Comparison of ENCODE assay signal across 15 cellular contexts in the genomic region with DNA sequence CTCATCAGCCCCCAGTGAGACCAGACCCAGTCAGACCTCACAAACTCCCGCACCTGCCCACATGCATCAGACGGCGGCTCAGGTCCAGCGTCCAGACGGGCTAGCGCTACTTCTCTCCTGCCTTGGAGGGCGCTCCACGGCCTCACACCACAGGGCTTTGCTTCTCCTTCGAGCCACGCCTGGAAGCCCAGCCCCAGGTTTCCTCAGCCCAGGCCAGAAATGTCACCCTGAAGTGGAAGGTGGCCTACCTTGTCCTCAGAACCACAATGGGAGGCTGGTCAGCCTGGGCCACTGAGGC. TPM values are rescaled to one million over a fixed set of nuclear protein-coding genes. Genes with fewer than 3 reads are reported as not detected.
DNase-seq lines count a peak whose midpoint lies in the region; FAIRE-seq and TF ChIP-seq lines count a peak whose summit lies in the region.
"Had no signal": no experiment of that assay in that cellular context is flagged by ENCODE, and none has a peak within 500 bp of the region (broad histone marks: within the 10 kb centered on the region; RNA-seq: fewer than 3 reads in every experiment).

No MANE protein-coding gene starts in this region.

- H3K36me3 ChIP-seq in left ventricle myocardium inferior (peaks cover 5% of the 10 kb centered on the region), esophagus muscularis mucosa (peaks cover 0 to 9% (median 3%) of the 10 kb centered on the region in 4 donors), trophoblast cell (ENCODE audit: control insufficient read depth in 1 of 2, insufficient read depth in 2 of 2, low read length in 2 of 2) (peaks cover 0 to 7% of the 10 kb centered on the region in 2 experiments), uterus (no peaks in the 10 kb centered on the region)
- H3K36me3 ChIP-seq: adrenal gland had no signal

- peaks cover 15% of the 10 kb centered on the region for H3K79me2 ChIP-seq in trophoblast cell (ENCODE audit: control insufficient read depth, insufficient read depth, low read length, poor library complexity)

- H2BK12ac ChIP-seq in trophoblast cell (ENCODE audit: low read length): peak overlapping the region; percentile 9

- no peaks in the 10 kb centered on the region for H3K27me3 ChIP-seq in left ventricle myocardium inferior (ENCODE audit: low read depth)
- no peaks in the 10 kb centered on the region for H3K27me3 ChIP-seq in esophagus muscularis mucosa
- no peaks in the 10 kb centered on the region for H3K27me3 ChIP-seq in trophoblast cell (ENCODE audit: insufficient read depth, low read length)
- H3K27me3 ChIP-seq in uterus: no peaks in the 10 kb centered on the region
- H3K27me3 ChIP-seq: adrenal gland had no signal

- H3K4ac ChIP-seq in trophoblast cell (ENCODE audit: low read depth, low read length): peak overlapping the region; percentile 5

- H3K4me3 ChIP-seq in left ventricle myocardium inferior (peak overlapping the region; percentile 95), esophagus muscularis mucosa (peak overlapping the region; percentile 75 to 92 (median 82)), trophoblast cell (ENCODE audit: low read depth, low read length) (no peak overlapping the region), uterus (no peak overlapping the region)

- H3K4me1 ChIP-seq in left ventricle myocardium inferior (peaks cover 83% of the 10 kb centered on the region), esophagus muscularis mucosa (peaks cover 74 to 84% (median 82%) of the 10 kb centered on the region in 4 donors), trophoblast cell (ENCODE audit: control insufficient read depth in 1 of 2, insufficient read depth in 2 of 2, low read length in 2 of 2) (peaks cover 31% of the 10 kb centered on the region in 2 experiments), uterus (peaks cover 0 to 44% of the 10 kb centered on the region in 2 donors)

- no peaks in the 10 kb centered on the region for H3K9me3 ChIP-seq in left ventricle myocardium inferior (replicated peaks)
- no peaks in the 10 kb centered on the region for H3K9me3 ChIP-seq in esophagus muscularis mucosa
- H3K9me3 ChIP-seq in trophoblast cell (ENCODE audit: insufficient read depth, low read depth, low read length): no peaks in the 10 kb centered on the region
- no peaks in the 10 kb centered on the region for H3K9me3 ChIP-seq in uterus
- H3K9me3 ChIP-seq: adrenal gland had no signal

- no peak overlapping the region for H3K9ac ChIP-seq in trophoblast cell (ENCODE audit: low read length)

- H2AK5ac ChIP-seq in trophoblast cell (ENCODE audit: low read length): peak overlapping the region; percentile 27

- no peak overlapping the region for H2BK120ac ChIP-seq in trophoblast cell (ENCODE audit: insufficient read depth, low read length, poor library complexity)

- DNase-seq in left ventricle myocardium inferior (no peak), cardiac septum (ENCODE audit: low spot score) (no peak), esophagus muscularis mucosa (ENCODE audit: extremely low spot score) (no peak), trophoblast cell (no peak), uterus (no peak), GM10248 (ENCODE audit: extremely low spot score) (no peak), H54 (ENCODE audit: insufficient read length, low spot score) (no peak)
- DNase-seq in NK-92 treated with Interleukin-12 subunit alpha and Interleukin-12 subunit beta, amount 100 ng/mL, for 24 hours (lab: John Stamatoyannopoulos, UW): no peak
- DNase-seq: foreskin melanocyte, KG1, NCI-H1048, NCI-H748 treated with DMSO at 0.1 percent for 48 hours, small intestine had no signal

- no peak overlapping the region for H4K8ac ChIP-seq in trophoblast cell (ENCODE audit: low read depth, low read length)

- no peak overlapping the region for H2BK5ac ChIP-seq in trophoblast cell (ENCODE audit: low read depth, low read length, poor library complexity)

- no peak for TF ChIP-seq EP300 in esophagus muscularis mucosa (IDR thresholded peaks at IDR 0.05)

- intact Hi-C loops in left ventricle myocardium inferior (cut with micrococcal nuclease) (no loop called here), cardiac septum (cut with DNase I) (loop anchor here (5.0 kb wide), 1 partner anchor 40 kb away; no protein-coding TSS in a partner anchor), esophagus muscularis mucosa (cut with DNase I) (no loop called here), uterus (cut with DNase I; ENCODE audit: low total_unique reads) (no loop called here)

- peaks cover 25% of the 10 kb centered on the region for H3K79me1 ChIP-seq in trophoblast cell (ENCODE audit: low read length)

- POLR2A ChIA-PET in GM10248 (lab: Yijun Ruan, JAX): no interaction called here

- no peak overlapping the region for H3K4me2 ChIP-seq in trophoblast cell (ENCODE audit: low read length)

- H4K91ac ChIP-seq in trophoblast cell (ENCODE audit: low read depth, low read length): peak overlapping the region; percentile 45

- TF ChIP-seq CTCF in left ventricle myocardium inferior (IDR thresholded peaks at IDR 0.05; ENCODE audit: borderline replicate concordance) (no peak), esophagus muscularis mucosa (IDR thresholded peaks at IDR 0.05) (no peak), uterus (IDR thresholded peaks at IDR 0.05) (no peak), GM10248 (IDR thresholded peaks at IDR 0.05; ENCODE audit: control extremely low read depth, extremely low read depth, low read depth, missing control alignments) (no peak)

- H3K18ac ChIP-seq in trophoblast cell (ENCODE audit: low read length): peak overlapping the region; percentile 64

- no peak overlapping the region for H3K23ac ChIP-seq in trophoblast cell (ENCODE audit: low read length)

- WGBS in esophagus muscularis mucosa: 80% methylated on average over 4 of the region's 10 CpGs
- WGBS in trophoblast cell (ENCODE audit: extremely low coverage, insufficient coverage, insufficient read length): no CpG with 5 or more reads among the region's 10 CpGs

- H4K12ac ChIP-seq in trophoblast cell (ENCODE audit: low read depth, low read length): no peak overlapping the region

- no peak for FAIRE-seq in H54 (lab: Jason Lieb, UNC)
- FAIRE-seq: small intestine, urothelium cell line had no signal

- no peak overlapping the region for H3K14ac ChIP-seq in trophoblast cell (ENCODE audit: low read length)

- no peak overlapping the region for H2AFZ ChIP-seq in trophoblast cell (ENCODE audit: insufficient read depth, low read length, poor library complexity)

- no peak for TF ChIP-seq POLR2A in esophagus muscularis mucosa (IDR thresholded peaks at IDR 0.05; ENCODE audit: low read depth)
- no peak for TF ChIP-seq POLR2A in uterus (IDR thresholded peaks at IDR 0.05)
- TF ChIP-seq POLR2A in H54 (IDR thresholded peaks at IDR 0.05; ENCODE audit: low read depth, low read length): no peak

- H3K27ac ChIP-seq in left ventricle myocardium inferior (replicated peaks): peak overlapping the region; percentile 99
- peak overlapping the region; percentile 85 to 99 (median 94) for H3K27ac ChIP-seq in esophagus muscularis mucosa (replicated peaks in 1 of 4)
- no peak overlapping the region for H3K27ac ChIP-seq in trophoblast cell (ENCODE audit: low read depth, low read length)
- peak overlapping the region; percentile 82 to 93 for H3K27ac ChIP-seq in uterus

- CTCF ChIA-PET in GM10248 (lab: Yijun Ruan, JAX): interaction anchor here (4.2 kb wide), 1 partner anchor 29 kb away, joined by 53 read pairs; a partner anchor contains a TSS

RNA-seq across cellular contexts. Expression of a gene that starts 2.8 kb away (rescaled TPM):
- 29.5 TPM for total RNA-seq in left ventricle myocardium inferior
- 57.8 TPM for total RNA-seq in cardiac septum
- 100 to 1,000 TPM in 3 of 4 donors, 10 to 100 TPM in 1; 93.8 to 192 (median 142) TPM for total RNA-seq in esophagus muscularis mucosa
- polyA plus RNA-seq in trophoblast cell (2013): 13.9 and 14.5 TPM in 2 replicates
- 10 to 100 TPM in 3 of 4 donors, 1 to 10 TPM in 1; 8.2 to 57.5 (median 19.1) TPM for total RNA-seq in uterus

RNA-seq across cellular contexts. Expression of a gene that starts 26.4 kb away (rescaled TPM):
- total RNA-seq in left ventricle myocardium inferior: 15.1 TPM
- total RNA-seq in cardiac septum: 19.8 TPM
- 10 to 100 TPM; 33.6 to 77.6 (median 59.4) TPM for total RNA-seq in esophagus muscularis mucosa
- 18.2 and 18.3 TPM in 2 replicates for polyA plus RNA-seq in trophoblast cell (2013)
- total RNA-seq in uterus: 10 to 100 TPM; 14.7 to 42.0 (median 28.0) TPM

Comparison
In these comparisons a context has a peak if more than half of its experiments do, and no peak if none do; other contexts are left out.
1. H3K4me3 ChIP-seq: peak in left ventricle myocardium inferior (single experiment) and esophagus muscularis mucosa (4 of 4); none in trophoblast cell (single experiment) and uterus (0 of 2).